ENCODE assay signal across 25 cellular contexts in genomic region chr13:39369161-39369890, GRCh38.
"Had no signal": no experiment of that assay in that cellular context is flagged by ENCODE, and none has a peak within 500 bp of the region (broad histone marks: within the 10 kb centered on the region; RNA-seq: fewer than 3 reads in every experiment).

No MANE protein-coding gene starts in this region.

- H3K9me3 ChIP-seq: lower lobe of right lung, neutrophil, psoas muscle, right atrium auricular region, stomach, testis, tibial nerve, uterus had no signal

- ATAC-seq: left cardiac atrium; left lobe of liver; lower lobe of right lung; naive thymus-derived CD8-positive, alpha-beta T cell; psoas muscle; stimulated activated naive B cell treated with anti-CD40 and anti-IgM and Interleukin-4, amounts not matched to agents 10 μg/mL and 1 μg/mL and 100 μg/mL, for 72 hours; stimulated activated naive CD8-positive, alpha-beta T cell treated with anti-CD3 and anti-CD28 coated beads, Interleukin-15, Interleukin-2, amounts not matched to agents 100 U/mL and 50 U/mL, for 24 hours had no signal

- H3K27me3 ChIP-seq: neural progenitor cell, neutrophil, right atrium auricular region, stomach, testis, tibial nerve, uterus had no signal

- H3K27ac ChIP-seq: lower lobe of right lung, neural progenitor cell, neutrophil, parathyroid adenoma, psoas muscle, skin epidermis, stomach, testis, tibial nerve, uterus had no signal

- H3K9ac ChIP-seq: neural progenitor cell, parathyroid adenoma had no signal

- H3K4me3 ChIP-seq: lower lobe of right lung, neural progenitor cell, psoas muscle, right atrium auricular region, skin epidermis, stomach, testis, tibial nerve, uterus had no signal

- H3K36me3 ChIP-seq: lower lobe of right lung, neural progenitor cell, neutrophil, right atrium auricular region, stomach, tibial nerve, uterus had no signal

- H3K4me1 ChIP-seq: lower lobe of right lung, parathyroid adenoma had no signal

- DNase-seq: hippocampal formation; kidney glomerular epithelial cell; left cardiac atrium; lower lobe of right lung; mammary epithelial cell; mesenchymal stem cell; naive thymus-derived CD8-positive, alpha-beta T cell; occipital lobe; psoas muscle; stimulated activated CD4-positive, alpha-beta T cell treated with anti-CD3 and anti-CD28 coated beads, Interleukin-12 subunit alpha, Interleukin-12 subunit beta, amount 100 ng/mL, for 4 hours; stimulated activated CD4-positive, alpha-beta T cell treated with anti-CD3 and anti-CD28 coated beads, Interleukin-15, amount 100 ng/mL, for 24 hours; stimulated activated CD4-positive, alpha-beta T cell treated with anti-CD3 and anti-CD28 coated beads, Interleukin-2, amount 100 ng/mL, for 24 hours; stimulated activated CD4-positive, alpha-beta T cell treated with anti-CD3 and anti-CD28 coated beads, Interleukin-4, amount 100 ng/mL, for 1 hour; stimulated activated naive B cell treated with anti-CD40 and anti-IgM and Interleukin-4, amounts not matched to agents 10 μg/mL and 1 μg/mL and 100 μg/mL, for 72 hours; stimulated activated naive CD8-positive, alpha-beta T cell treated with anti-CD3 and anti-CD28 coated beads, Interleukin-15, Interleukin-2, amounts not matched to agents 100 U/mL and 50 U/mL, for 24 hours; stomach; testis; uterus had no signal
